In the genomic region with DNA sequence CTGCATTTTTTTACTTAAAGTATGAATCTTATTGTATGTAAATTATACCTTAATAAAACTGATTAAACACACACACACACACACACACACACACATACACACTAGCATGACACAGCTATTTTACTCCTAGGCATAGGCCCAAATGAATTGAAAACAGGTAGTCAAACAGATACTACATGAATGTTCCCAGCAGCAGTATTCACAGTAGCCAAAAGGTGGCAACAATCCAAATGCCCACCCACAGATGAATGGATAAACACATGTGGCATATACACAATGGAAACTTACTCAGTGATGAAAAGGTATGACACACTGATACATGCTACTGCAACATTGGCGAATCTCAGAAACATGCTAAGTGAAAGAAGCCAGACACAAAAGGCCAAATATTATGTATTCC, we compare ENCODE assay signal across 13 cellular contexts.
DNase-seq lines count a peak whose midpoint lies in the region; ATAC-seq, FAIRE-seq and TF ChIP-seq lines count a peak whose summit lies in the region.
"Had no signal": no experiment of that assay in that cellular context is flagged by ENCODE, and none has a peak within 500 bp of the region (broad histone marks: within the 10 kb centered on the region; RNA-seq: fewer than 3 reads in every experiment).

No MANE protein-coding gene starts in this region.

- no peak for FAIRE-seq in A549 (lab: Jason Lieb, UNC)
- FAIRE-seq: RCC 7860 had no signal

- ATAC-seq in A549 (no peak), GM19463 (IDR thresholded peaks at IDR 0.05; ENCODE audit: unreplicated experiment) (no peak)
- peak; percentile 87 for ATAC-seq in activated T-helper 17 cell treated with anti-CD3 and anti-CD28 coated beads, Interleukin-2, amount 50 U/mL, for 72 hours (replicated peaks)

- H3K4me2 ChIP-seq in A549 = no peak overlapping the region

- intact Hi-C loops in CD4-positive, alpha-beta memory T cell (cut with micrococcal nuclease) = no loop called here

- H3K36me3 Mint-ChIP-seq in activated T-helper 17 cell treated with anti-CD3 and anti-CD28 coated beads, Interleukin-2, amount 50 U/mL, for 72 hours (ENCODE audit: low read depth) = no peaks in the 10 kb centered on the region
- peaks cover 0 to 5% of the 10 kb centered on the region in 2 donors for H3K36me3 Mint-ChIP-seq in CD4-positive, alpha-beta memory T cell
- H3K36me3 Mint-ChIP-seq: CD14-positive monocyte had no signal

- H3K9me3 Mint-ChIP-seq in activated T-helper 17 cell treated with anti-CD3 and anti-CD28 coated beads, Interleukin-2, amount 50 U/mL, for 72 hours = no peaks in the 10 kb centered on the region
- H3K9me3 Mint-ChIP-seq in CD4-positive, alpha-beta memory T cell = peaks cover 0 to 6% (median 2%) of the 10 kb centered on the region in 8 donors

- no peak for TF ChIP-seq POLR2A in A549 (IDR thresholded peaks at IDR 0.05; ENCODE audit: low read length)

- H3K4me1 ChIP-seq in A549 = no peaks in the 10 kb centered on the region
- H3K4me1 ChIP-seq in CD4-positive, alpha-beta memory T cell (ENCODE audit: insufficient read depth, low read length) = no peaks in the 10 kb centered on the region

- no peak overlapping the region for H3K4me3 ChIP-seq in A549
- H3K4me3 ChIP-seq in foreskin fibroblast (ENCODE audit: low read depth in 1 of 2, low read length in 2 of 2) = no peak overlapping the region
- H3K4me3 ChIP-seq in CD4-positive, alpha-beta memory T cell (ENCODE audit: low read length in 2 of 2) = no peak overlapping the region

- no peak for TF ChIP-seq EP300 in A549 (IDR thresholded peaks at IDR 0.05)

- no peak for TF ChIP-seq RAD21 in A549 (conservative IDR thresholded peaks at IDR 0.05 in 1 of 2, IDR thresholded peaks at IDR 0.05 in 1 of 2)

- TF ChIP-seq CTCF in A549 (IDR thresholded peaks at IDR 0.05) (no peak), foreskin fibroblast (IDR thresholded peaks at IDR 0.05; ENCODE audit: low read depth, low read length) (no peak)

- H3K9me3 ChIP-seq in A549 = no peaks in the 10 kb centered on the region
- no peaks in the 10 kb centered on the region for H3K9me3 ChIP-seq in CD4-positive, alpha-beta memory T cell (ENCODE audit: control insufficient read depth in 1 of 2, low read length in 2 of 2)

- no peaks in the 10 kb centered on the region for H3K27me3 Mint-ChIP-seq in activated T-helper 17 cell treated with anti-CD3 and anti-CD28 coated beads, Interleukin-2, amount 50 U/mL, for 72 hours
- no peaks in the 10 kb centered on the region for H3K27me3 Mint-ChIP-seq in CD4-positive, alpha-beta memory T cell

- no peaks in the 10 kb centered on the region for H3K4me1 Mint-ChIP-seq in activated T-helper 17 cell treated with anti-CD3 and anti-CD28 coated beads, Interleukin-2, amount 50 U/mL, for 72 hours
- H3K4me1 Mint-ChIP-seq in CD4-positive, alpha-beta memory T cell = no peaks in the 10 kb centered on the region

- no peak overlapping the region for H3K27ac Mint-ChIP-seq in activated T-helper 17 cell treated with anti-CD3 and anti-CD28 coated beads, Interleukin-2, amount 50 U/mL, for 72 hours
- peak overlapping the region in 2 of 7 donors; percentile 37 to 41 for H3K27ac Mint-ChIP-seq in CD4-positive, alpha-beta memory T cell

- H3K27ac ChIP-seq in A549 = no peak overlapping the region
- H3K27ac ChIP-seq in CD4-positive, alpha-beta memory T cell (ENCODE audit: low read depth, low read length) = no peak overlapping the region

- 95% methylated on average over 1 of the region's 1 CpG for WGBS in A549 (ENCODE audit: missing lambda C conversion rate)

- POLR2A ChIA-PET in A549 (lab: Yijun Ruan, JAX) = no interaction called here
- POLR2A ChIA-PET in CD4-positive, alpha-beta memory T cell (lab: Charles Lee; ENCODE audit: partially characterized antibody) = no interaction called here

- H3K36me3 ChIP-seq in CD4-positive, alpha-beta memory T cell (ENCODE audit: insufficient read depth, low read length) = no peaks in the 10 kb centered on the region

- CTCF ChIA-PET in A549 (lab: Yijun Ruan, JAX) = interaction anchor here (1.3 kb wide), 1 partner anchor 550 kb away, joined by 4 read pairs; no protein-coding TSS in a partner anchor
- CTCF ChIA-PET in CD4-positive, alpha-beta memory T cell (lab: Charles Lee; ENCODE audit: partially characterized antibody) = no interaction called here

- no peaks in the 10 kb centered on the region for H3K27me3 ChIP-seq in CD4-positive, alpha-beta memory T cell (ENCODE audit: insufficient read depth, low read length)

- DNase-seq in A549 (ENCODE audit: low read depth in 1 of 2, low spot score in 1 of 2) (peak in 1 of 2 experiments; percentile 14), Daoy (ENCODE audit: low read depth) (peak; percentile 13), foreskin fibroblast (peak; percentile 6 to 24), pons (ENCODE audit: low spot score) (no peak)
- DNase-seq in central memory CD4-positive, alpha-beta T cell = no peak
- no peak for DNase-seq in CD4-positive, alpha-beta memory T cell
- DNase-seq: GDM1, midbrain, posterior cingulate gyrus had no signal

- H3K4me3 Mint-ChIP-seq in activated T-helper 17 cell treated with anti-CD3 and anti-CD28 coated beads, Interleukin-2, amount 50 U/mL, for 72 hours = no peak overlapping the region
- no peak overlapping the region for H3K4me3 Mint-ChIP-seq in CD4-positive, alpha-beta memory T cell
- H3K4me3 Mint-ChIP-seq: CD14-positive monocyte had no signal

TF ChIP-seq in A549, 52 proteins besides CTCF, POLR2A, EP300 and RAD21:
- peak; percentile 55 for TF ChIP-seq MAFK (IDR thresholded peaks at IDR 0.05; ENCODE audit: partially characterized antibody)
- no peak for TF ChIP-seq JUN (IDR thresholded peaks at IDR 0.05)

Comparison
In these comparisons a context has a peak if more than half of its experiments do, and no peak if none do; other contexts are left out.
1. DNase-seq: peak in Daoy (single experiment) and foreskin fibroblast (2 of 2); none in central memory CD4-positive, alpha-beta T cell (single experiment), CD4-positive, alpha-beta memory T cell (0 of 5) and pons (single experiment).